Comparison of ENCODE assay signal across 15 cellular contexts in genomic region chr10:97788552-97789442, GRCh38. TPM values are rescaled to one million over a fixed set of nuclear protein-coding genes. Genes with fewer than 3 reads are reported as not detected.
DNase-seq lines count a peak whose midpoint lies in the region; ATAC-seq and TF ChIP-seq lines count a peak whose summit lies in the region.
"Had no signal": no experiment of that assay in that cellular context is flagged by ENCODE, and none has a peak within 500 bp of the region (broad histone marks: within the 10 kb centered on the region; RNA-seq: fewer than 3 reads in every experiment).

No MANE protein-coding gene starts in this region.

- no peaks in the 10 kb centered on the region for H3K79me2 ChIP-seq in mammary epithelial cell (ENCODE audit: insufficient read depth, low read length)
- H3K79me2 ChIP-seq in smooth muscle cell (ENCODE audit: low read depth): no peaks in the 10 kb centered on the region

- BruUV-seq in mammary epithelial cell (replicated peaks; lab: Mats Ljungman, UMichigan): no TSS peak

- WGBS in mammary epithelial cell (ENCODE audit: low coverage, missing lambda C conversion rate): 35% methylated on average over 16 of the region's 22 CpGs
- 42% methylated on average over 20 of the region's 22 CpGs for WGBS in smooth muscle cell (ENCODE audit: low lambda C conversion rate)

- H3K27ac ChIP-seq in mammary epithelial cell (ENCODE audit: insufficient read depth, low read depth, low read length): no peak overlapping the region
- H3K27ac ChIP-seq in smooth muscle cell (ENCODE audit: low read depth): no peak overlapping the region
- H3K27ac ChIP-seq in RWPE1: no peak overlapping the region
- H3K27ac ChIP-seq: ovary, tibial artery had no signal

- no peak overlapping the region for H3K9ac ChIP-seq in mammary epithelial cell (ENCODE audit: insufficient read depth, low read length)
- H3K9ac ChIP-seq in smooth muscle cell (ENCODE audit: low read depth): no peak overlapping the region

- H3K27me3 ChIP-seq in mammary epithelial cell (ENCODE audit: insufficient read depth, low read length) (no peaks in the 10 kb centered on the region), smooth muscle cell (ENCODE audit: low read depth) (peaks cover 24% of the 10 kb centered on the region)
- H3K27me3 ChIP-seq: ovary had no signal

- intact Hi-C loops in mammary epithelial cell (cut with micrococcal nuclease) (loop anchor here (10.0 kb wide), 1 partner anchor 256 kb away; no protein-coding TSS in a partner anchor), left colon (cut with DNase I, micrococcal nuclease) (no loop called here)

- H4K20me1 ChIP-seq in mammary epithelial cell (ENCODE audit: insufficient read depth, low read length) (no peaks in the 10 kb centered on the region), smooth muscle cell (ENCODE audit: low read depth) (no peaks in the 10 kb centered on the region)

- no peaks in the 10 kb centered on the region for H3K9me3 ChIP-seq in mammary epithelial cell (replicated peaks; ENCODE audit: insufficient read depth, low read length)
- H3K9me3 ChIP-seq in smooth muscle cell (replicated peaks; ENCODE audit: low read depth): no peaks in the 10 kb centered on the region
- H3K9me3 ChIP-seq: ovary, tibial artery had no signal

- no peak overlapping the region for H3K4me2 ChIP-seq in mammary epithelial cell (ENCODE audit: insufficient read depth, low read depth, low read length)
- H3K4me2 ChIP-seq in smooth muscle cell: no peak overlapping the region

- H2AFZ ChIP-seq in mammary epithelial cell (ENCODE audit: low read depth, low read length): peak overlapping the region; percentile 16
- H2AFZ ChIP-seq in smooth muscle cell (ENCODE audit: low read depth): no peak overlapping the region

- no peaks in the 10 kb centered on the region for H3K36me3 ChIP-seq in mammary epithelial cell (ENCODE audit: insufficient read depth, low read length)
- no peaks in the 10 kb centered on the region for H3K36me3 ChIP-seq in smooth muscle cell (ENCODE audit: low read depth)
- H3K36me3 ChIP-seq: ovary, tibial artery had no signal

- dilution Hi-C loops in mammary epithelial cell (cut with HindIII; ENCODE audit: low sequenced_read_pairs): no loop called here

- H3K4me3 ChIP-seq in mammary epithelial cell (replicated peaks in 1 of 3; ENCODE audit: insufficient read depth in 1 of 3, low read depth in 2 of 3, low read length in 3 of 3): no peak overlapping the region
- H3K4me3 ChIP-seq in smooth muscle cell: peak overlapping the region; percentile 15
- H3K4me3 ChIP-seq: ovary, tibial artery had no signal

- no peaks in the 10 kb centered on the region for H3F3A ChIP-seq in smooth muscle cell (ENCODE audit: low read depth)

- peak; percentile 90 for ATAC-seq in left colon
- ATAC-seq: activated CD8-positive, alpha-beta T cell treated with anti-CD3 and anti-CD28 coated beads, Interleukin-2, amount 10 ng/mL, durations not matched to agents 7 days and 5 days; activated naive CD8-positive, alpha-beta T cell treated with anti-CD3 and anti-CD28 coated beads, Interleukin-2, amount 50 U/mL, for 24 hours had no signal

- DNase-seq in NCI-H226 (peak; percentile 78), mammary epithelial cell (no peak), left colon (peak; percentile 49 to 58), smooth muscle cell (lab: John Stamatoyannopoulos, UW; ENCODE audit: unreplicated experiment) (no peak), NCI-H2196 (lab: John Stamatoyannopoulos, UW; ENCODE audit: unreplicated experiment) (no peak), retina (no peak), RWPE1 (ENCODE audit: low spot score) (no peak)
- DNase-seq in activated CD4-positive, alpha-beta T cell treated with anti-CD3 and anti-CD28 coated beads, Interleukin-2, amount 50 U/mL, for 48 hours: no peak
- DNase-seq: activated CD8-positive, alpha-beta T cell treated with anti-CD3 and anti-CD28 coated beads, Interleukin-2, amount 10 ng/mL, durations not matched to agents 7 days and 5 days; activated naive CD8-positive, alpha-beta T cell treated with anti-CD3 and anti-CD28 coated beads, Interleukin-2, amount 50 U/mL, for 24 hours; DMS153; effector CD8-positive, alpha-beta T cell; NCI-H2081 treated with DMSO at 0.1 percent for 48 hours; ovary; tibial artery had no signal

- CTCF ChIA-PET in mammary epithelial cell (lab: Charles Lee; ENCODE audit: low non-redundant PET) (no interaction called here), RWPE1 (lab: Yijun Ruan, JAX) (interaction anchor here (4.9 kb wide), 1 partner anchor 82 kb away, joined by 115 read pairs; no protein-coding TSS in a partner anchor)

- H3K4me1 ChIP-seq in mammary epithelial cell (ENCODE audit: insufficient read depth, low read length): peaks cover 12% of the 10 kb centered on the region
- H3K4me1 ChIP-seq in smooth muscle cell (ENCODE audit: low read depth): no peaks in the 10 kb centered on the region

- POLR2A ChIA-PET in RWPE1 (lab: Yijun Ruan, JAX; ENCODE audit: low non-redundant PET): no interaction called here

- no peak for TF ChIP-seq CTCF in mammary epithelial cell (conservative IDR thresholded peaks at IDR 0.05 in 1 of 2, IDR thresholded peaks at IDR 0.05 in 1 of 2; ENCODE audit: extremely low read depth in 1 of 2, insufficient read depth in 1 of 2, low read depth in 1 of 2, low read length in 2 of 2)
- no peak for TF ChIP-seq CTCF in smooth muscle cell (IDR thresholded peaks at IDR 0.05; ENCODE audit: borderline replicate concordance, insufficient read depth, poor library complexity, severe bottlenecking)
- TF ChIP-seq CTCF in RWPE1 (conservative IDR thresholded peaks at IDR 0.05; ENCODE audit: low read depth): no peak

- in situ Hi-C loops in mammary epithelial cell (cut with MboI; ENCODE audit: low sequenced_read_pairs in 2 of 2): loop anchor here (25.0 kb wide), 1 partner anchor 249 kb away; the partner anchor contains the start of gene CRTAC1 (in 2 of the 2)

RNA-seq across cellular contexts. Expression of gene SFRP5, which starts 17.0 kb away (rescaled TPM):
- total RNA-seq in mammary epithelial cell: not detected
- polyA plus RNA-seq in mammary epithelial cell: not detected
- polyA minus RNA-seq in mammary epithelial cell: 0.31 TPM
- 1 to 10 TPM in 1 of 2 donors, under 1 TPM in 1; 0.82 to 1.2 TPM for total RNA-seq in left colon
- total RNA-seq in smooth muscle cell: not detected in 2 replicates
- polyA plus RNA-seq in smooth muscle cell: 0.11 and 0.12 TPM in 2 replicates

RNA-seq across cellular contexts. Expression of gene ZFYVE27, which starts 51.9 kb away (rescaled TPM):
- total RNA-seq in mammary epithelial cell (10 to 100 TPM; 26.8 to 33.5 TPM), left colon (10 to 100 TPM; 52.1 to 57.6 TPM), smooth muscle cell (7.0 and 9.7 TPM in 2 replicates)
- polyA plus RNA-seq in mammary epithelial cell (14.3 TPM), smooth muscle cell (11.4 and 14.0 TPM in 2 replicates)
- polyA minus RNA-seq in mammary epithelial cell: 9.4 TPM

Comparison
In these comparisons a context has a peak if more than half of its experiments do, and no peak if none do; other contexts are left out.
1. DNase-seq: peak in NCI-H226 (single experiment) and left colon (2 of 2); none in mammary epithelial cell (single experiment), smooth muscle cell (single experiment), NCI-H2196 (single experiment), retina (single experiment), RWPE1 (single experiment) and activated CD4-positive, alpha-beta T cell treated with anti-CD3 and anti-CD28 coated beads, Interleukin-2, amount 50 U/mL, for 48 hours (0 of 2).